In the genomic region with DNA sequence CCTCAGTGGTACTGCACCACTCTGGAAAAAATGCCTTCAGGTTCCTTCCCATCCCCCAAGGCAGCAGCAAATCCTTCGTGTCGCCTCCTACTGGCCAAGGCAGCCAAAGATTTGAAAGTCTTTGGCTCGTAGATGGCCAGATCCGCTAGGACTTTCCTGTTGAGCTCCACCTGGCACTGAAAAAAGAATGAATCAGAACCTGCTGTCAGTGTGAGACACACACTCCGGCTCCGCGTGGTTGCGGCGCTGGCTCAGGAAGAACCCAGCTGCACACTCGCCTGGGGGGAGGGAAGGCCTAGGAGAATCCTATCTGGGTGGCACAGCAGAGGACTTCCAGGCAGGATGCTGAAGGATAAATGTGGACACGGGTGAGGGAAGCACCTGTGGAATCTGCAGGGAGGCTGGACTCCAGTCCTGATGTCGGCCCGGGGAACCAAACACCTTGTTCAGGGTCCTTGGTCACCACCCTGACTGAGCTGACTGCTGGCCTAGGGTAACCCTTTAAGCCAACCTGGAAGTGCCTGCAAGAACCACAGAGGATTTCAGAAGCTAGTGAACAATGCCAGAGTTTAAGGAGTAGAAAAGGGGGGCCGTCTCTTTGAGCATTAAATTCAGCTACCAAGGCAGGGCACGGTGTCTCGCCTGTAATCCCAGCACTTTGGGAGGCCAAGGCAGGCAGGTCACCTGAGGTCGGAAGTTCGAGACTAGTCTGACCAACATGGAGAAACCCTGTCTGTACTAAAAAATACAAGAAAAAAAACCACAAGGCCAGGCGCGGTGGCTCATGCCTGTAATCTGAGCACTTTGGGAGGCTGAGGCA, we compare ENCODE assay signal across 8 cellular contexts. TPM values are rescaled to one million over a fixed set of nuclear protein-coding genes. Genes with fewer than 3 reads are reported as not detected.
DNase-seq lines count a peak whose midpoint lies in the region; ATAC-seq, FAIRE-seq and TF ChIP-seq lines count a peak whose summit lies in the region.

No MANE protein-coding gene starts in this region.

- H3K9me3 Mint-ChIP-seq in central memory CD8-positive, alpha-beta T cell: no peaks in the 10 kb centered on the region
- H3K9me3 Mint-ChIP-seq in naive thymus-derived CD4-positive, alpha-beta T cell: peaks cover 0 to 6% (median 0%) of the 10 kb centered on the region in 11 donors

- no peaks in the 10 kb centered on the region for H3K4me1 ChIP-seq in HEK293 (ENCODE audit: control insufficient read depth, insufficient read depth, low read length)
- H3K4me1 ChIP-seq in naive thymus-derived CD4-positive, alpha-beta T cell (ENCODE audit: control insufficient read depth in 2 of 2, insufficient read depth in 2 of 2, low read length in 2 of 2): peaks cover 32% of the 10 kb centered on the region in 2 donors

- H3K36me3 ChIP-seq in HEK293 (ENCODE audit: control insufficient read depth in 2 of 2, insufficient read depth in 1 of 2, low read length in 2 of 2): peaks cover 24 to 77% of the 10 kb centered on the region in 2 experiments; a peak in 2 of 3 replicates
- peaks cover 11 to 62% (median 16%) of the 10 kb centered on the region in 3 experiments for H3K36me3 ChIP-seq in naive thymus-derived CD4-positive, alpha-beta T cell (ENCODE audit: control insufficient read depth in 2 of 3, insufficient read depth in 3 of 3, low read length in 3 of 3)

- H3K27me3 ChIP-seq in naive thymus-derived CD4-positive, alpha-beta T cell (ENCODE audit: control insufficient read depth in 2 of 2, insufficient read depth in 2 of 2, low read length in 2 of 2): no peaks in the 10 kb centered on the region

- H3K27me3 Mint-ChIP-seq in central memory CD8-positive, alpha-beta T cell: no peaks in the 10 kb centered on the region
- H3K27me3 Mint-ChIP-seq in naive thymus-derived CD4-positive, alpha-beta T cell: peaks cover 0 to 1% (median 0%) of the 10 kb centered on the region in 5 donors

- POLR2A ChIA-PET in HEK293 (lab: Yijun Ruan, JAX): interaction anchor here (0.8 to 2.5 kb wide), 6 partner anchors 13 to 134 kb away, joined by 3 to 7 read pairs (median 4); no protein-coding TSS in a partner anchor
- POLR2A ChIA-PET in naive thymus-derived CD4-positive, alpha-beta T cell (lab: Charles Lee): interaction anchor here (0.6 to 0.8 kb wide), 3 partner anchors 19 to 334 kb away, joined by 3 read pairs; no protein-coding TSS in a partner anchor

- no peak for ATAC-seq in central memory CD8-positive, alpha-beta T cell (replicated peaks; ENCODE audit: extremely low read depth, poor library complexity, severe bottlenecking)
- ATAC-seq in naive thymus-derived CD4-positive, alpha-beta T cell: no peak
- ATAC-seq in GM19463 (IDR thresholded peaks at IDR 0.05; ENCODE audit: unreplicated experiment) (no peak), HG03354 (IDR thresholded peaks at IDR 0.05; ENCODE audit: poor library complexity, severe bottlenecking, unreplicated experiment) (no peak)

- H3K9me3 ChIP-seq in HEK293 (ENCODE audit: control insufficient read depth, insufficient read depth, low read depth, low read length): no peaks in the 10 kb centered on the region
- H3K9me3 ChIP-seq in naive thymus-derived CD4-positive, alpha-beta T cell (ENCODE audit: control insufficient read depth in 2 of 3, low read length in 3 of 3): no peaks in the 10 kb centered on the region

- intact Hi-C loops in naive thymus-derived CD4-positive, alpha-beta T cell (cut with micrococcal nuclease): loop anchor here in 1 of 2 donors (10.0 kb wide), 1 partner anchor 213 kb away; the partner anchor contains the start of gene MIB2

- peak overlapping the region; percentile 11 for H3K4me3 Mint-ChIP-seq in central memory CD8-positive, alpha-beta T cell
- H3K4me3 Mint-ChIP-seq in naive thymus-derived CD4-positive, alpha-beta T cell: peak overlapping the region in 9 of 10 donors; percentile 10 to 57 (median 50)

- CTCF ChIA-PET in HEK293 (lab: Yijun Ruan, JAX): interaction anchor here (0.6 to 1.9 kb wide), 11 partner anchors 10 to 144 kb away, joined by 3 to 9 read pairs (median 3); no protein-coding TSS in a partner anchor
- CTCF ChIA-PET in naive thymus-derived CD4-positive, alpha-beta T cell (lab: Charles Lee): interaction anchor here (0.7 kb wide), 1 partner anchor 39 kb away, joined by 3 read pairs; no protein-coding TSS in a partner anchor

- no peak for DNase-seq in D721Med (ENCODE audit: insufficient read length, low spot score)
- DNase-seq in central memory CD8-positive, alpha-beta T cell (ENCODE audit: low spot score in 2 of 2): no peak
- DNase-seq in naive thymus-derived CD4-positive, alpha-beta T cell: peak in 4 of 9 donors; percentile 15 to 33 (median 26)
- no peak for DNase-seq in occipital lobe (lab: John Stamatoyannopoulos, UW)

- TF ChIP-seq CTCF in D721Med (IDR thresholded peaks at IDR 0.05; ENCODE audit: insufficient read depth, missing control alignments) (peak; percentile 65), HEK293 (tag by site-specific recombination; IDR thresholded peaks at IDR 0.05) (peak; percentile 83)

- FAIRE-seq in D721Med (lab: Jason Lieb, UNC): no peak

- 0 out of 2 replicates have a peak overlapping the region, but pooled peaks have one; percentile 6 for H3K27ac ChIP-seq in HEK293 (ENCODE audit: extremely low read depth, low read depth, low read length)
- no peak overlapping the region for H3K27ac ChIP-seq in naive thymus-derived CD4-positive, alpha-beta T cell (ENCODE audit: low read depth, low read length)

- H3K4me1 Mint-ChIP-seq in central memory CD8-positive, alpha-beta T cell: peaks cover 46% of the 10 kb centered on the region
- peaks cover 10 to 67% (median 46%) of the 10 kb centered on the region in 7 donors for H3K4me1 Mint-ChIP-seq in naive thymus-derived CD4-positive, alpha-beta T cell

- H3K36me3 Mint-ChIP-seq in central memory CD8-positive, alpha-beta T cell (ENCODE audit: insufficient read depth): peaks cover 63% of the 10 kb centered on the region
- H3K36me3 Mint-ChIP-seq in naive thymus-derived CD4-positive, alpha-beta T cell: peaks cover 0 to 36% (median 11%) of the 10 kb centered on the region in 5 donors

- H3K27ac Mint-ChIP-seq in central memory CD8-positive, alpha-beta T cell (ENCODE audit: low read depth): peak overlapping the region; percentile 38
- peak overlapping the region in 8 of 9 donors; percentile 21 to 89 (median 78) for H3K27ac Mint-ChIP-seq in naive thymus-derived CD4-positive, alpha-beta T cell

- TF ChIP-seq POLR2A in Raji (IDR thresholded peaks at IDR 0.05; ENCODE audit: insufficient read depth, low read depth, low read length): peak; percentile 31

- H3K4me3 ChIP-seq in HEK293 (ENCODE audit: low read depth, low read length): no peak overlapping the region
- H3K4me3 ChIP-seq in naive thymus-derived CD4-positive, alpha-beta T cell (ENCODE audit: low read length): no peak overlapping the region

TF ChIP-seq in HEK293, 187 proteins besides CTCF, POLR2A, EP300 and RAD21 (continues in another document):
- TF ChIP-seq OSR2 (tag by site-specific recombination; IDR thresholded peaks at IDR 0.05) (no peak), ZNF133 (tag by site-specific recombination; IDR thresholded peaks at IDR 0.05) (no peak), ZNF335 (tag by site-specific recombination; conservative IDR thresholded peaks at IDR 0.05) (0 out of 2 replicates have a peak, but pooled peaks have one; percentile 10), PRDM1 (tag by site-specific recombination; IDR thresholded peaks at IDR 0.05) (0 out of 2 replicates have a peak, but pooled peaks have one; percentile 54), GFI1B (tag by site-specific recombination; IDR thresholded peaks at IDR 0.05) (0 out of 2 replicates have a peak, but pooled peaks have one; percentile 9), ZBTB8A (tag by site-specific recombination; IDR thresholded peaks at IDR 0.05) (no peak), ZNF223 (tag by site-specific recombination; IDR thresholded peaks at IDR 0.05) (no peak), SCRT1 (tag by site-specific recombination; IDR thresholded peaks at IDR 0.05; ENCODE audit: borderline replicate concordance) (peak; percentile 96), REPIN1 (tag by site-specific recombination; IDR thresholded peaks at IDR 0.05; ENCODE audit: low read depth) (no peak), SETDB1 (IDR thresholded peaks at IDR 0.05; ENCODE audit: insufficient read length, low read length) (no peak), SP7 (tag by site-specific recombination; IDR thresholded peaks at IDR 0.05) (peak; percentile 45; the same call in 1 of the 2 replicates), SCRT2 (tag by site-specific recombination; IDR thresholded peaks at IDR 0.05) (peak; percentile 95)
- TF ChIP-seq, protein P1, sequence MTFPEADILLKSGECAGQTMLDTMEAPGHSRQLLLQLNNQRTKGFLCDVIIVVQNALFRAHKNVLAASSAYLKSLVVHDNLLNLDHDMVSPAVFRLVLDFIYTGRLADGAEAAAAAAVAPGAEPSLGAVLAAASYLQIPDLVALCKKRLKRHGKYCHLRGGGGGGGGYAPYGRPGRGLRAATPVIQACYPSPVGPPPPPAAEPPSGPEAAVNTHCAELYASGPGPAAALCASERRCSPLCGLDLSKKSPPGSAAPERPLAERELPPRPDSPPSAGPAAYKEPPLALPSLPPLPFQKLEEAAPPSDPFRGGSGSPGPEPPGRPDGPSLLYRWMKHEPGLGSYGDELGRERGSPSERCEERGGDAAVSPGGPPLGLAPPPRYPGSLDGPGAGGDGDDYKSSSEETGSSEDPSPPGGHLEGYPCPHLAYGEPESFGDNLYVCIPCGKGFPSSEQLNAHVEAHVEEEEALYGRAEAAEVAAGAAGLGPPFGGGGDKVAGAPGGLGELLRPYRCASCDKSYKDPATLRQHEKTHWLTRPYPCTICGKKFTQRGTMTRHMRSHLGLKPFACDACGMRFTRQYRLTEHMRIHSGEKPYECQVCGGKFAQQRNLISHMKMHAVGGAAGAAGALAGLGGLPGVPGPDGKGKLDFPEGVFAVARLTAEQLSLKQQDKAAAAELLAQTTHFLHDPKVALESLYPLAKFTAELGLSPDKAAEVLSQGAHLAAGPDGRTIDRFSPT (tag by site-specific recombination; IDR thresholded peaks at IDR 0.05): 0 out of 2 replicates have a peak, but pooled peaks have one; percentile 35

RNA-seq across cellular contexts. Expression of gene CCNL2, which starts 3.2 kb away (rescaled TPM):
- total RNA-seq in naive thymus-derived CD4-positive, alpha-beta T cell: 100 to 1,000 TPM; 130 to 403 (median 278) TPM
- polyA plus RNA-seq in naive thymus-derived CD4-positive, alpha-beta T cell: 10 to 100 TPM; 16.3 to 38.3 TPM
- 116 TPM for total RNA-seq in occipital lobe

RNA-seq across cellular contexts. Expression of gene MRPL20, which starts 4.8 kb away (rescaled TPM):
- total RNA-seq in naive thymus-derived CD4-positive, alpha-beta T cell: 100 to 1,000 TPM in 4 of 5 experiments, 10 to 100 TPM in 1; 91.2 to 135 (median 122) TPM
- 100 to 1,000 TPM; 221 to 239 TPM for polyA plus RNA-seq in naive thymus-derived CD4-positive, alpha-beta T cell
- total RNA-seq in occipital lobe: 50.4 TPM

RNA-seq across cellular contexts. Expression of gene ANKRD65, which starts 18.8 kb away (rescaled TPM):
- total RNA-seq in naive thymus-derived CD4-positive, alpha-beta T cell: not detected
- not detected for polyA plus RNA-seq in naive thymus-derived CD4-positive, alpha-beta T cell
- 1.4 TPM for total RNA-seq in occipital lobe

RNA-seq across cellular contexts. Expression of gene AURKAIP1, which starts 27.3 kb away (rescaled TPM):
- total RNA-seq in naive thymus-derived CD4-positive, alpha-beta T cell: 100 to 1,000 TPM in 1 of 5 experiments, 10 to 100 TPM in 4; 53.8 to 107 (median 64.5) TPM
- polyA plus RNA-seq in naive thymus-derived CD4-positive, alpha-beta T cell: 100 to 1,000 TPM; 135 to 160 TPM
- 26.2 TPM for total RNA-seq in occipital lobe

RNA-seq across cellular contexts. Expression of gene VWA1, which starts 33.2 kb away (rescaled TPM):
- total RNA-seq in naive thymus-derived CD4-positive, alpha-beta T cell: 1 to 10 TPM in 1 of 5 experiments, under 1 TPM in 1, not detected in 3; 0.15 to 1.2 TPM
- not detected for polyA plus RNA-seq in naive thymus-derived CD4-positive, alpha-beta T cell
- total RNA-seq in occipital lobe: 4.1 TPM
